ENCODE assay signal across 9 cellular contexts in the genomic region with DNA sequence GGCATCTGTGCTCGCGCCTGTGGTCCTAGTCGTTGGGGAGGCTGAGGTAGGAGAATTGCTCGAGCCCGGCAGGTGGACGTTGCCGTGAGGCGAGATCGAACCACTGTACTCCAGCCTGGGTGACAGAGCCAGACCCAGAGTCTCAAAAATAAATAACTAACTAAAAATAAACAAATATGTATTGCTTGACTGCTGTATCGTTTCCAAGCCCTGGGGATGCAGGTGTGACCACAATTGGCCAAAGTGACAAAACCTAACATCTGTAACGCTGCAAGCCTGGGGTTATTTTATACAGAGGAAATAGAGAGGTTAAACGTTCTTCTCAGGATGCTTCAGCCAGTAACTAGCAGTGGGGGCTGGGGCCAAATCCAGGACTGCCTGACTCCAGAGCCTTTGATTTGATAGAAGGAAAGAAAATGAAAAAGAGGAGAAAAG. TPM values are rescaled to one million over a fixed set of nuclear protein-coding genes. Genes with fewer than 3 reads are reported as not detected.
DNase-seq lines count a peak whose midpoint lies in the region; ATAC-seq, FAIRE-seq and TF ChIP-seq lines count a peak whose summit lies in the region.
"Had no signal": no experiment of that assay in that cellular context is flagged by ENCODE, and none has a peak within 500 bp of the region (broad histone marks: within the 10 kb centered on the region; RNA-seq: fewer than 3 reads in every experiment).

No MANE protein-coding gene starts in this region.

- peaks cover 5% of the 10 kb centered on the region for H3K9me3 Mint-ChIP-seq in nephron progenitor cell

- no peak for DNase-seq in GM18507 (ENCODE audit: extremely low spot score, insufficient read length, low read depth)
- DNase-seq in RWPE1 (ENCODE audit: low spot score): no peak
- no peak for DNase-seq in nephron progenitor cell
- DNase-seq in NCI-H1105 (lab: John Stamatoyannopoulos, UW): no peak
- no peak for DNase-seq in cerebellum (ENCODE audit: low spot score)

- H3K4me3 Mint-ChIP-seq in nephron progenitor cell: peak overlapping the region; percentile 70

- peak; percentile 86 for FAIRE-seq in GM18507 (lab: Jason Lieb, UNC)
- FAIRE-seq: endometrium had no signal

- H3K27ac Mint-ChIP-seq in nephron progenitor cell: peak overlapping the region; percentile 89

- peaks cover 19% of the 10 kb centered on the region for H3K4me1 Mint-ChIP-seq in nephron progenitor cell

- CTCF ChIA-PET in RWPE1 (lab: Yijun Ruan, JAX): no interaction called here

- H3K27ac ChIP-seq in RWPE1: peak overlapping the region; percentile 32; the same call in 1 of the 2 replicates

- ATAC-seq in GM21737 (IDR thresholded peaks at IDR 0.05; ENCODE audit: unreplicated experiment) (peak; percentile 42), HG03520 (IDR thresholded peaks at IDR 0.05; ENCODE audit: unreplicated experiment) (no peak), HG03439 (IDR thresholded peaks at IDR 0.05; ENCODE audit: unreplicated experiment) (no peak)

- POLR2A ChIA-PET in RWPE1 (lab: Yijun Ruan, JAX; ENCODE audit: low non-redundant PET): no interaction called here

- no peak for TF ChIP-seq CTCF in RWPE1 (conservative IDR thresholded peaks at IDR 0.05; ENCODE audit: low read depth)
- no peak for TF ChIP-seq CTCF in nephron progenitor cell (IDR thresholded peaks at IDR 0.05)

- peaks cover 6% of the 10 kb centered on the region for H3K27me3 Mint-ChIP-seq in nephron progenitor cell (ENCODE audit: low read depth, poor library complexity)

- peaks cover 32% of the 10 kb centered on the region for H3K36me3 Mint-ChIP-seq in nephron progenitor cell (ENCODE audit: low read depth)

RNA-seq across cellular contexts. Expression of a gene that starts 1.9 kb away (rescaled TPM):
- 169 TPM for total RNA-seq in cerebellum

RNA-seq across cellular contexts. Expression of a gene that starts 45.0 kb away (rescaled TPM):
- 19.1 TPM for total RNA-seq in cerebellum
